In genomic region chr21:15627823-15628222, GRCh38 we compare ENCODE assay signal across 1 cellular context.
A peak's percentile ranks its signal among the peaks of the same experiment; 100 is the strongest.
TF ChIP-seq lines count a peak whose summit lies in the region.

No MANE protein-coding gene starts in this region.

TF ChIP-seq in HepG2, 621 proteins besides CTCF, POLR2A, EP300 and RAD21 (continued from another document):
- TF ChIP-seq MNT (IDR thresholded peaks at IDR 0.05) (0 out of 2 replicates have a peak, but pooled peaks have one; percentile 39), EHMT2 (IDR thresholded peaks at IDR 0.05; ENCODE audit: borderline replicate concordance, low read depth, low read length) (no peak)
